Comparison of ENCODE assay signal across 9 cellular contexts in genomic region chr22:37560682-37561208, GRCh38.
DNase-seq lines count a peak whose midpoint lies in the region; ATAC-seq and TF ChIP-seq lines count a peak whose summit lies in the region.
"Had no signal": no experiment of that assay in that cellular context is flagged by ENCODE, and none has a peak within 500 bp of the region (broad histone marks: within the 10 kb centered on the region; RNA-seq: fewer than 3 reads in every experiment).

No MANE protein-coding gene starts in this region.

- peak overlapping the region; percentile 47 to 66 (median 56) for H3K4me3 ChIP-seq in BLaER1 treated with 17β-estradiol and CSF1 and Interleukin-3, amounts not matched to agents 10 nM and 100 nM
- peak overlapping the region; percentile 75 for H3K4me3 ChIP-seq in SK-N-MC
- peak overlapping the region; percentile 89 for H3K4me3 ChIP-seq in fibroblast of pulmonary artery (replicated peaks; ENCODE audit: low read depth, low read length)
- H3K4me3 ChIP-seq in neuron (ENCODE audit: low read length) = peak overlapping the region; percentile 71

- peak overlapping the region in 4 of 11 experiments; percentile 6 to 57 (median 32); a peak in 6 of 22 replicates for H3K27ac ChIP-seq in BLaER1 treated with 17β-estradiol and CSF1 and Interleukin-3, amounts not matched to agents 10 nM and 100 nM
- no peak overlapping the region for H3K27ac ChIP-seq in SK-N-MC
- H3K27ac ChIP-seq: neutrophil had no signal

- H3K36me3 ChIP-seq in BLaER1 treated with 17β-estradiol and CSF1 and Interleukin-3, amounts not matched to agents 10 nM and 100 nM = no peaks in the 10 kb centered on the region
- H3K36me3 ChIP-seq in SK-N-MC (ENCODE audit: insufficient read depth, low read length) (no peaks in the 10 kb centered on the region), neuron (ENCODE audit: insufficient read depth, low read length) (no peaks in the 10 kb centered on the region)
- H3K36me3 ChIP-seq: neutrophil had no signal

- H4K20me1 ChIP-seq in BLaER1 treated with 17β-estradiol and CSF1 and Interleukin-3, amounts not matched to agents 10 nM and 100 nM = peaks cover 0 to 28% (median 10%) of the 10 kb centered on the region in 11 experiments; a peak in 13 of 22 replicates

- ATAC-seq in GM19035 (IDR thresholded peaks at IDR 0.05; ENCODE audit: unreplicated experiment) = no peak
- no peak for ATAC-seq in GM19351 (IDR thresholded peaks at IDR 0.05; ENCODE audit: unreplicated experiment)

- no peak for DNase-seq in SK-N-MC (ENCODE audit: low read depth, low spot score)
- peak; percentile 64 for DNase-seq in fibroblast of pulmonary artery (ENCODE audit: low read depth)
- no peak for DNase-seq in SKM-1 (lab: John Stamatoyannopoulos, UW; ENCODE audit: unreplicated experiment)
- DNase-seq in NK-92 treated with Interleukin-12 subunit alpha and Interleukin-12 subunit beta, amount 100 ng/mL, for 24 hours (lab: John Stamatoyannopoulos, UW) = no peak

- H3K4me1 ChIP-seq in BLaER1 treated with 17β-estradiol and CSF1 and Interleukin-3, amounts not matched to agents 10 nM and 100 nM = peaks cover 40 to 63% (median 55%) of the 10 kb centered on the region in 10 experiments
- H3K4me1 ChIP-seq in neuron (ENCODE audit: insufficient read depth, low read length) = peaks cover 17% of the 10 kb centered on the region

- no peak for TF ChIP-seq CTCF in fibroblast of pulmonary artery (IDR thresholded peaks at IDR 0.05; ENCODE audit: low read length, missing control alignments)

- peak overlapping the region; percentile 43 for H2AFZ ChIP-seq in neuron (ENCODE audit: low read depth, low read length)

- peak overlapping the region; percentile 25 to 79 (median 60); a peak in 21 of 22 replicates for H3K9ac ChIP-seq in BLaER1 treated with 17β-estradiol and CSF1 and Interleukin-3, amounts not matched to agents 10 nM and 100 nM
- H3K9ac ChIP-seq in SK-N-MC (ENCODE audit: insufficient read length) = peak overlapping the region; percentile 15

- peaks cover 66 to 86% (median 74%) of the 10 kb centered on the region in 11 experiments for H3K27me3 ChIP-seq in BLaER1 treated with 17β-estradiol and CSF1 and Interleukin-3, amounts not matched to agents 10 nM and 100 nM
- peaks cover 8% of the 10 kb centered on the region for H3K27me3 ChIP-seq in neuron (ENCODE audit: insufficient read depth, low read length)

- peak overlapping the region; percentile 88 to 96 (median 91) for H3K4me2 ChIP-seq in BLaER1 treated with 17β-estradiol and CSF1 and Interleukin-3, amounts not matched to agents 10 nM and 100 nM

- no peaks in the 10 kb centered on the region for H3K9me3 ChIP-seq in BLaER1 treated with 17β-estradiol and CSF1 and Interleukin-3, amounts not matched to agents 10 nM and 100 nM (replicated peaks in 1 of 11)
- no peaks in the 10 kb centered on the region for H3K9me3 ChIP-seq in SK-N-MC (ENCODE audit: low read depth, low read length)
- no peaks in the 10 kb centered on the region for H3K9me3 ChIP-seq in neuron (ENCODE audit: low read length)
- H3K9me3 ChIP-seq: neutrophil had no signal
